Comparison of ENCODE assay signal across 9 cellular contexts in the genomic region with DNA sequence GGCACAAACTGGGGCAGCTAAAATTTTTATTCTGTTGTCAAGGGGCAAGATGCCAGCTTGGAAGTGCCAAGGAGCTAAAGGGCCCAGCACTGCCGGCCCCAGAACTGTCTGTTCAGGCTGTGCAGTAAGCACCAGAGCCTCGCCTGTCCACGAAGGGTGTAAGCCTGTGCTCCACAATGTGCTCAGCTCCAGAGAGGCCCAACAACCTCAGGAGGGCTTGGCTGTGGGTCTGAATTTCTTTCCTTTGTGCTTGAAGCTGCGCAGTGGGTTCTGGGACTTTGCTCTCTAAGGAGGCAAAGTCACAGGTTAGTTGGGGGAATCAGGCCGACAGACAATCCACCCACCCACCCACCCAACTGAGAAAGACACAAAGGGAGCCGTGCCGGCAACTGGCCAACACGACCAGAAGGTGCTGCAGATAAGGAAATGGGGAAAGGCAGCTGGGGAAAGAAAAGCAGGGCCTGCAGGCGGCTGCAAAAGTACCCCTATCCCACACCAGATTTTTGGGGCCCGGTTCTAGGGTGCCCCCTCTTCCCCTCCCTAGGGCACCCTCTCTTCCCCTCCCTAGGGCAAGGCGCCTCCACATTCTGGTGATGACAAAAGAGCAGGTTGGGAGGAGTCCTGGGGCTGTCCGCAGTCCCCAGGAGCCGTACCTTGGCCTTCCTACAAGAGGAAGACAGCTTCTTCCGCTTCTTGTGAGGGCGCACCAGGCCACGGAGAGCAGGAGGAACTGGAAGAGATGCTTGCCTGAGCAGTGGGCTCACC. TPM values are rescaled to one million over a fixed set of nuclear protein-coding genes. Genes with fewer than 3 reads are reported as not detected.
A peak's percentile ranks its signal among the peaks of the same experiment; 100 is the strongest.
DNase-seq lines count a peak whose midpoint lies in the region; ATAC-seq, FAIRE-seq and TF ChIP-seq lines count a peak whose summit lies in the region.
"Had no signal": no experiment of that assay in that cellular context is flagged by ENCODE, and none has a peak within 500 bp of the region (broad histone marks: within the 10 kb centered on the region; RNA-seq: fewer than 3 reads in every experiment).

No MANE protein-coding gene starts in this region.

- no peaks in the 10 kb centered on the region for H3K27me3 Mint-ChIP-seq in CD8-positive, alpha-beta T cell (ENCODE audit: low read depth)
- H3K27me3 Mint-ChIP-seq: activated CD4-positive, alpha-beta T cell treated with anti-CD3 and anti-CD28 coated beads, Interleukin-2, amount 10 ng/mL, durations not matched to agents 7 days and 5 days had no signal

- CTCF ChIA-PET in CD8-positive, alpha-beta T cell (lab: Charles Lee), result interaction anchor here (0.5 to 3.8 kb wide), 31 partner anchors 8 to 567 kb away, joined by 3 to 31 read pairs (median 4); a partner anchor contains a TSS

- H3K4me3 ChIP-seq in CD8-positive, alpha-beta T cell (ENCODE audit: low read depth, low read length), result no peak overlapping the region
- H3K4me3 ChIP-seq in RWPE2 (ENCODE audit: severe bottlenecking), result no peak overlapping the region

- TF ChIP-seq CTCF in CD8-positive, alpha-beta T cell (IDR thresholded peaks at IDR 0.05), result no peak
- TF ChIP-seq CTCF in RWPE2 (IDR thresholded peaks at IDR 0.05; ENCODE audit: poor library complexity, severe bottlenecking), result peak; percentile 64
- no peak for TF ChIP-seq CTCF in D721Med (IDR thresholded peaks at IDR 0.05; ENCODE audit: insufficient read depth, missing control alignments)

- no peaks in the 10 kb centered on the region for H3K9me3 ChIP-seq in CD8-positive, alpha-beta T cell (ENCODE audit: low read length)
- H3K9me3 ChIP-seq in RWPE2 (ENCODE audit: severe bottlenecking), result no peaks in the 10 kb centered on the region

- H3K27ac Mint-ChIP-seq in CD8-positive, alpha-beta T cell, result no peak overlapping the region

- no peaks in the 10 kb centered on the region for H3K27me3 ChIP-seq in CD8-positive, alpha-beta T cell (ENCODE audit: insufficient read depth, low read length)
- no peaks in the 10 kb centered on the region for H3K27me3 ChIP-seq in RWPE2 (ENCODE audit: insufficient read depth, poor library complexity, severe bottlenecking)

- peaks cover 47% of the 10 kb centered on the region for H3K36me3 ChIP-seq in CD8-positive, alpha-beta T cell (ENCODE audit: insufficient read depth, low read length)
- H3K36me3 ChIP-seq in RWPE2 (ENCODE audit: low read depth), result peaks cover 65% of the 10 kb centered on the region

- no peak overlapping the region for H3K4me3 Mint-ChIP-seq in CD8-positive, alpha-beta T cell
- H3K4me3 Mint-ChIP-seq: activated CD4-positive, alpha-beta T cell treated with anti-CD3 and anti-CD28 coated beads, Interleukin-2, amount 10 ng/mL, durations not matched to agents 7 days and 5 days had no signal

- peaks cover 10% of the 10 kb centered on the region for H3K4me1 Mint-ChIP-seq in CD8-positive, alpha-beta T cell (ENCODE audit: low read depth)

- ATAC-seq in CD8-positive, alpha-beta T cell, result peak; percentile 47
- ATAC-seq in GM21423 (IDR thresholded peaks at IDR 0.05; ENCODE audit: unreplicated experiment), result peak; percentile 26
- peak; percentile 53 for ATAC-seq in RWPE2 (ENCODE audit: low read depth)
- peak; percentile 13 for ATAC-seq in left lobe of liver

- no peaks in the 10 kb centered on the region for H3K4me1 ChIP-seq in CD8-positive, alpha-beta T cell (ENCODE audit: insufficient read depth, low read length)
- peaks cover 6% of the 10 kb centered on the region for H3K4me1 ChIP-seq in RWPE2 (ENCODE audit: insufficient read depth, poor library complexity, severe bottlenecking)

- FAIRE-seq in D721Med (lab: Jason Lieb, UNC), result no peak

- no peaks in the 10 kb centered on the region for H3K9me3 Mint-ChIP-seq in CD8-positive, alpha-beta T cell
- H3K9me3 Mint-ChIP-seq: activated CD4-positive, alpha-beta T cell treated with anti-CD3 and anti-CD28 coated beads, Interleukin-2, amount 10 ng/mL, durations not matched to agents 7 days and 5 days had no signal

- no peak for DNase-seq in CD8-positive, alpha-beta T cell
- DNase-seq in RWPE2 (ENCODE audit: low spot score), result no peak
- DNase-seq in left lobe of liver (ENCODE audit: low spot score), result peak; percentile 39
- no peak for DNase-seq in D721Med (ENCODE audit: insufficient read length, low spot score)
- no peak for DNase-seq in HK-2 (ENCODE audit: unreplicated experiment)
- no peak for DNase-seq in H4 (ENCODE audit: low spot score)
- no peak for DNase-seq in amniotic stem cell (lab: John Stamatoyannopoulos, UW)

- POLR2A ChIA-PET in CD8-positive, alpha-beta T cell (lab: Charles Lee), result interaction anchor here (0.7 to 1.4 kb wide), 5 partner anchors 8 to 75 kb away, joined by 3 to 14 read pairs (median 3); a partner anchor contains a TSS

- no peak overlapping the region for H3K27ac ChIP-seq in CD8-positive, alpha-beta T cell (ENCODE audit: low read depth, low read length)
- H3K27ac ChIP-seq in RWPE2 (ENCODE audit: poor library complexity, severe bottlenecking), result no peak overlapping the region

- H3K36me3 Mint-ChIP-seq in CD8-positive, alpha-beta T cell, result peaks cover 72% of the 10 kb centered on the region

- intact Hi-C loops in CD8-positive, alpha-beta T cell (cut with DNase I, micrococcal nuclease), result loop anchor here in 1 of 2 experiments (1.0 to 5.0 kb wide), 3 partner anchors 79 to 579 kb away; no protein-coding TSS in a partner anchor

RNA-seq across cellular contexts. Expression of a gene that starts 7.7 kb away (rescaled TPM):
- total RNA-seq in CD8-positive, alpha-beta T cell, result 100 to 1,000 TPM; 140 to 141 TPM
- total RNA-seq in left lobe of liver, result 32.9 TPM
- 166 and 182 TPM in 2 replicates for total RNA-seq in H4 (2014; rRNA removed; shearing (Covaris generic))

RNA-seq across cellular contexts. Expression of a gene that starts 16.1 kb away (rescaled TPM):
- 100 to 1,000 TPM; 115 to 120 TPM for total RNA-seq in CD8-positive, alpha-beta T cell
- 45.5 TPM for total RNA-seq in left lobe of liver
- 289 and 353 TPM in 2 replicates for total RNA-seq in H4 (2014; rRNA removed; shearing (Covaris generic))

RNA-seq across cellular contexts. Expression of a gene that starts 24.8 kb away (rescaled TPM):
- under 1 TPM in 1 of 2 experiments, not detected in 1; 0.06 TPM for total RNA-seq in CD8-positive, alpha-beta T cell
- total RNA-seq in left lobe of liver, result 21.1 TPM
- total RNA-seq in H4 (2014; rRNA removed; shearing (Covaris generic)), result 0.10 TPM in 1 of 2 replicates, not detected in the other
- total RNA-seq: activated CD4-positive, alpha-beta T cell treated with anti-CD3 and anti-CD28 coated beads, Interleukin-2, amount 10 ng/mL, durations not matched to agents 7 days and 5 days had no signal

RNA-seq across cellular contexts. Expression of a gene that starts 40.5 kb away (rescaled TPM):
- 10 to 100 TPM; 36.8 to 39.6 TPM for total RNA-seq in CD8-positive, alpha-beta T cell
- 50.9 TPM for total RNA-seq in left lobe of liver
- 67.1 and 93.7 TPM in 2 replicates for total RNA-seq in H4 (2014; rRNA removed; shearing (Covaris generic))

Comparison
In these comparisons a context has a peak if more than half of its experiments do, and no peak if none do; other contexts are left out.
1. RNA of a gene that starts 24.8 kb away (total RNA-seq): 21.1 TPM in left lobe of liver (single experiment); 0.06 TPM in CD8-positive, alpha-beta T cell and 0.10 TPM in H4; every median in the first group is over 10 times any median in the second.
2. Peak in every context shown above with its lines, with median percentiles within 50 percentile points of each other: ATAC-seq.